ENCODE assay signal across 2 cellular contexts in the genomic region with DNA sequence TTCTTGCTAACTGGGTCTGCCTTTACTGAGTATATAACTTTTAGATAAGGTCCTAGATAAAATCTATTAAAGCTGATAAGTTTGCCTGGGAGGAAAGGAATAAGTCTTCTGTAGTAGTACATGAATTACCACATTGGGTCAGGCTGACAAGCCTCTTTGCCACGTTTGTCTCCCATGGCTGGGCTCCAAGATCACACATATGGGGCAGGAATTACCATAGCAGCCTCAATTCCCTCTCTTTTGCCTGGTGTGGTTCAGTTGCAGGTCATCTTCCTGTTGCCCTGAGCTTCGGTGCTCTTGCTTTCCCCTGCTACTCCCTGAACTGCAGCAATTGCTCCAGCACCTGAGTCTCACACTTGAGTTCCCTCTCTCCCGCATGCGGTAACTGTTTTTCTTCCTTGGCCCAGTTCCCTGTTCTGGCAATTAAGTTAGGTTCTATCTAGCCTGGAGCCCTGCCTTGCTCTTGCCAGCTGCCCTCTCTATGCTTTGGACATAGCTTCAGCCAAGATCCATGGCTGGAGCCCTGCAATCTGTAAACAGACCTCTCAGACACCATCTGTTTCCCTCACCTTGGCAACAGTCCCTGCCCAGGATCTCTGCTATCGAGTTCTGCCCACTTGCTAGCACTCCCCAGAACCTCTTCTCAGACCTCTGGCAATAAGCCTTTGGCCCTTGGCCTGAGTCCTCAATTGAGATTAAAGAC.
TF ChIP-seq lines count a peak whose summit lies in the region.

No MANE protein-coding gene starts in this region.

TF ChIP-seq in liver, 16 proteins besides CTCF, POLR2A, EP300 and RAD21:
- TF ChIP-seq FOXA1 (IDR thresholded peaks at IDR 0.05): no peak
- TF ChIP-seq HNF4G (IDR thresholded peaks at IDR 0.05): no peak
- TF ChIP-seq FOXA2 (IDR thresholded peaks at IDR 0.05): peak; percentile 44
- TF ChIP-seq RXRA (IDR thresholded peaks at IDR 0.05): peak in 1 of 2 donors; percentile 73
- TF ChIP-seq GABPA (IDR thresholded peaks at IDR 0.05 in 1 of 2, conservative IDR thresholded peaks at IDR 0.05 in 1 of 2): no peak
- TF ChIP-seq SP1 (IDR thresholded peaks at IDR 0.05): peak; percentile 41
- TF ChIP-seq, protein P1, sequence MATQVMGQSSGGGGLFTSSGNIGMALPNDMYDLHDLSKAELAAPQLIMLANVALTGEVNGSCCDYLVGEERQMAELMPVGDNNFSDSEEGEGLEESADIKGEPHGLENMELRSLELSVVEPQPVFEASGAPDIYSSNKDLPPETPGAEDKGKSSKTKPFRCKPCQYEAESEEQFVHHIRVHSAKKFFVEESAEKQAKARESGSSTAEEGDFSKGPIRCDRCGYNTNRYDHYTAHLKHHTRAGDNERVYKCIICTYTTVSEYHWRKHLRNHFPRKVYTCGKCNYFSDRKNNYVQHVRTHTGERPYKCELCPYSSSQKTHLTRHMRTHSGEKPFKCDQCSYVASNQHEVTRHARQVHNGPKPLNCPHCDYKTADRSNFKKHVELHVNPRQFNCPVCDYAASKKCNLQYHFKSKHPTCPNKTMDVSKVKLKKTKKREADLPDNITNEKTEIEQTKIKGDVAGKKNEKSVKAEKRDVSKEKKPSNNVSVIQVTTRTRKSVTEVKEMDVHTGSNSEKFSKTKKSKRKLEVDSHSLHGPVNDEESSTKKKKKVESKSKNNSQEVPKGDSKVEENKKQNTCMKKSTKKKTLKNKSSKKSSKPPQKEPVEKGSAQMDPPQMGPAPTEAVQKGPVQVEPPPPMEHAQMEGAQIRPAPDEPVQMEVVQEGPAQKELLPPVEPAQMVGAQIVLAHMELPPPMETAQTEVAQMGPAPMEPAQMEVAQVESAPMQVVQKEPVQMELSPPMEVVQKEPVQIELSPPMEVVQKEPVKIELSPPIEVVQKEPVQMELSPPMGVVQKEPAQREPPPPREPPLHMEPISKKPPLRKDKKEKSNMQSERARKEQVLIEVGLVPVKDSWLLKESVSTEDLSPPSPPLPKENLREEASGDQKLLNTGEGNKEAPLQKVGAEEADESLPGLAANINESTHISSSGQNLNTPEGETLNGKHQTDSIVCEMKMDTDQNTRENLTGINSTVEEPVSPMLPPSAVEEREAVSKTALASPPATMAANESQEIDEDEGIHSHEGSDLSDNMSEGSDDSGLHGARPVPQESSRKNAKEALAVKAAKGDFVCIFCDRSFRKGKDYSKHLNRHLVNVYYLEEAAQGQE (IDR thresholded peaks at IDR 0.05): no peak
- TF ChIP-seq YY1 (IDR thresholded peaks at IDR 0.05): peak; percentile 79
- no peak for TF ChIP-seq NR2F2 (IDR thresholded peaks at IDR 0.05)
- TF ChIP-seq EGR1 (IDR thresholded peaks at IDR 0.05; ENCODE audit: low read depth in 2 of 2): no peak
- TF ChIP-seq, protein P2, sequence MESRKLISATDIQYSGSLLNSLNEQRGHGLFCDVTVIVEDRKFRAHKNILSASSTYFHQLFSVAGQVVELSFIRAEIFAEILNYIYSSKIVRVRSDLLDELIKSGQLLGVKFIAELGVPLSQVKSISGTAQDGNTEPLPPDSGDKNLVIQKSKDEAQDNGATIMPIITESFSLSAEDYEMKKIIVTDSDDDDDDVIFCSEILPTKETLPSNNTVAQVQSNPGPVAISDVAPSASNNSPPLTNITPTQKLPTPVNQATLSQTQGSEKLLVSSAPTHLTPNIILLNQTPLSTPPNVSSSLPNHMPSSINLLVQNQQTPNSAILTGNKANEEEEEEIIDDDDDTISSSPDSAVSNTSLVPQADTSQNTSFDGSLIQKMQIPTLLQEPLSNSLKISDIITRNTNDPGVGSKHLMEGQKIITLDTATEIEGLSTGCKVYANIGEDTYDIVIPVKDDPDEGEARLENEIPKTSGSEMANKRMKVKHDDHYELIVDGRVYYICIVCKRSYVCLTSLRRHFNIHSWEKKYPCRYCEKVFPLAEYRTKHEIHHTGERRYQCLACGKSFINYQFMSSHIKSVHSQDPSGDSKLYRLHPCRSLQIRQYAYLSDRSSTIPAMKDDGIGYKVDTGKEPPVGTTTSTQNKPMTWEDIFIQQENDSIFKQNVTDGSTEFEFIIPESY (IDR thresholded peaks at IDR 0.05): peak; percentile 42
- peak; percentile 33 to 57 for TF ChIP-seq HNF4A (conservative IDR thresholded peaks at IDR 0.05)
- TF ChIP-seq TAF1 (conservative IDR thresholded peaks at IDR 0.05): no peak
- TF ChIP-seq, protein P3, sequence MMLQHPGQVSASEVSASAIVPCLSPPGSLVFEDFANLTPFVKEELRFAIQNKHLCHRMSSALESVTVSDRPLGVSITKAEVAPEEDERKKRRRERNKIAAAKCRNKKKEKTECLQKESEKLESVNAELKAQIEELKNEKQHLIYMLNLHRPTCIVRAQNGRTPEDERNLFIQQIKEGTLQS (IDR thresholded peaks at IDR 0.05): no peak
- TF ChIP-seq, protein P4, sequence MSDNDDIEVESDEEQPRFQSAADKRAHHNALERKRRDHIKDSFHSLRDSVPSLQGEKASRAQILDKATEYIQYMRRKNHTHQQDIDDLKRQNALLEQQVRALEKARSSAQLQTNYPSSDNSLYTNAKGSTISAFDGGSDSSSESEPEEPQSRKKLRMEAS (IDR thresholded peaks at IDR 0.05): peak; percentile 66
- no peak for TF ChIP-seq JUND (IDR thresholded peaks at IDR 0.05)

TF ChIP-seq in HepG2, 621 proteins besides CTCF, POLR2A, EP300 and RAD21:
- TF ChIP-seq ZNF260 (CRISPR knock-in tag; IDR thresholded peaks at IDR 0.05; ENCODE audit: borderline replicate concordance, low read depth) (no peak), SMYD3 (CRISPR knock-in tag; IDR thresholded peaks at IDR 0.05) (no peak), ZNF143 (CRISPR knock-in tag; IDR thresholded peaks at IDR 0.05) (no peak), GABPA (IDR thresholded peaks at IDR 0.05; ENCODE audit: low read depth, low read length) (no peak), GABPA (CRISPR knock-in tag; IDR thresholded peaks at IDR 0.05; ENCODE audit: low read depth) (no peak), MAFF (IDR thresholded peaks at IDR 0.05; ENCODE audit: low read depth, low read length) (no peak), SP1 (IDR thresholded peaks at IDR 0.05) (no peak), SP1 (CRISPR knock-in tag; IDR thresholded peaks at IDR 0.05) (no peak), MTA3 (CRISPR knock-in tag; IDR thresholded peaks at IDR 0.05) (no peak)
